Comparison of ENCODE assay signal across 8 cellular contexts in genomic region chr6:150813319-150813992, GRCh38. TPM values are rescaled to one million over a fixed set of nuclear protein-coding genes. Genes with fewer than 3 reads are reported as not detected.
DNase-seq lines count a peak whose midpoint lies in the region; ATAC-seq and TF ChIP-seq lines count a peak whose summit lies in the region.

No MANE protein-coding gene starts in this region.

- intact Hi-C loops in breast epithelium (cut with DNase I; ENCODE audit: low total_unique reads), result no loop called here

- H3K27me3 ChIP-seq in breast epithelium (no peaks in the 10 kb centered on the region), trophoblast cell (ENCODE audit: insufficient read depth, low read length) (no peaks in the 10 kb centered on the region)

- H3K4ac ChIP-seq in trophoblast cell (ENCODE audit: low read depth, low read length), result no peak overlapping the region

- H2BK5ac ChIP-seq in trophoblast cell (ENCODE audit: low read depth, low read length, poor library complexity), result no peak overlapping the region

- no peak overlapping the region for H4K8ac ChIP-seq in trophoblast cell (ENCODE audit: low read depth, low read length)

- H2BK120ac ChIP-seq in trophoblast cell (ENCODE audit: insufficient read depth, low read length, poor library complexity), result no peak overlapping the region

- TF ChIP-seq RAD21 in Ishikawa (IDR thresholded peaks at IDR 0.05; ENCODE audit: low read depth), result peak; percentile 19; the same call in 1 of the 2 replicates

- TF ChIP-seq EP300 in Ishikawa (IDR thresholded peaks at IDR 0.05; ENCODE audit: borderline replicate concordance), result peak; percentile 66

- no peak overlapping the region for H3K23ac ChIP-seq in trophoblast cell (ENCODE audit: low read length)

- no peak overlapping the region for H2AK5ac ChIP-seq in trophoblast cell (ENCODE audit: low read length)

- H3K4me3 ChIP-seq in breast epithelium (peak overlapping the region in 1 of 3 donors; percentile 2), trophoblast cell (ENCODE audit: low read depth, low read length) (no peak overlapping the region)

- DNase-seq in ELR (ENCODE audit: low read depth) (peak; percentile 42), breast epithelium (ENCODE audit: low spot score in 2 of 2) (peak in 1 of 2 donors; percentile 30), trophoblast cell (peak; percentile 76 to 95), left lobe of liver (ENCODE audit: low spot score) (no peak), NCI-H2196 treated with DMSO at 0.1 percent for 48 hours (lab: John Stamatoyannopoulos, UW; ENCODE audit: unreplicated experiment) (no peak), NCI-H1436 (lab: John Stamatoyannopoulos, UW) (no peak)

- no peak overlapping the region for H2AFZ ChIP-seq in trophoblast cell (ENCODE audit: insufficient read depth, low read length, poor library complexity)

- H3K4me1 ChIP-seq in breast epithelium (no peaks in the 10 kb centered on the region), trophoblast cell (ENCODE audit: control insufficient read depth in 1 of 2, insufficient read depth in 2 of 2, low read length in 2 of 2) (peaks cover 6 to 7% of the 10 kb centered on the region in 2 experiments)

- H3K4me2 ChIP-seq in trophoblast cell (ENCODE audit: low read length), result no peak overlapping the region

- H3K9me3 ChIP-seq in breast epithelium (no peaks in the 10 kb centered on the region), trophoblast cell (ENCODE audit: insufficient read depth, low read depth, low read length) (peaks cover 1% of the 10 kb centered on the region)

- H4K91ac ChIP-seq in trophoblast cell (ENCODE audit: low read depth, low read length), result no peak overlapping the region

- H3K79me2 ChIP-seq in trophoblast cell (ENCODE audit: control insufficient read depth, insufficient read depth, low read length, poor library complexity), result no peaks in the 10 kb centered on the region

- TF ChIP-seq CTCF in breast epithelium (IDR thresholded peaks at IDR 0.05), result no peak

- H3K9ac ChIP-seq in trophoblast cell (ENCODE audit: low read length), result no peak overlapping the region

- H3K27ac ChIP-seq in breast epithelium, result peak overlapping the region; percentile 57 to 82
- H3K27ac ChIP-seq in trophoblast cell (ENCODE audit: low read depth, low read length), result no peak overlapping the region

- H3K18ac ChIP-seq in trophoblast cell (ENCODE audit: low read length), result no peak overlapping the region

- H4K12ac ChIP-seq in trophoblast cell (ENCODE audit: low read depth, low read length), result no peak overlapping the region

- TF ChIP-seq POLR2A in breast epithelium (IDR thresholded peaks at IDR 0.05), result no peak

- H2BK12ac ChIP-seq in trophoblast cell (ENCODE audit: low read length), result no peak overlapping the region

- H3K36me3 ChIP-seq in breast epithelium (no peaks in the 10 kb centered on the region), trophoblast cell (ENCODE audit: control insufficient read depth in 1 of 2, insufficient read depth in 2 of 2, low read length in 2 of 2) (peaks cover 6 to 12% of the 10 kb centered on the region in 2 experiments)

- no peaks in the 10 kb centered on the region for H3K79me1 ChIP-seq in trophoblast cell (ENCODE audit: low read length)

- peak; percentile 54 for ATAC-seq in GM21423 (IDR thresholded peaks at IDR 0.05; ENCODE audit: unreplicated experiment)
- ATAC-seq in left lobe of liver, result no peak

- H3K14ac ChIP-seq in trophoblast cell (ENCODE audit: low read length), result no peak overlapping the region

- no CpG with 5 or more reads among the region's 9 CpGs for WGBS in trophoblast cell (ENCODE audit: extremely low coverage, insufficient coverage, insufficient read length)

TF ChIP-seq in Ishikawa, 13 proteins besides CTCF, POLR2A, EP300 and RAD21:
- TF ChIP-seq CEBPB (IDR thresholded peaks at IDR 0.05), result 0 out of 2 replicates have a peak, but pooled peaks have one; percentile 14
- TF ChIP-seq TCF12 (IDR thresholded peaks at IDR 0.05; ENCODE audit: low read depth), result peak; percentile 81
- peak; percentile 49; the same call in 1 of the 2 replicates for TF ChIP-seq EGR1 (IDR thresholded peaks at IDR 0.05)
- no peak for TF ChIP-seq REST (IDR thresholded peaks at IDR 0.05; ENCODE audit: low read depth)
- no peak for TF ChIP-seq ZBTB7A (IDR thresholded peaks at IDR 0.05; ENCODE audit: low read depth)
- TF ChIP-seq NFIC (IDR thresholded peaks at IDR 0.05), result peak; percentile 53
- peak; percentile 33; the same call in 1 of the 2 replicates for TF ChIP-seq CREB1 (IDR thresholded peaks at IDR 0.05; ENCODE audit: low read depth)
- no peak for TF ChIP-seq YY1 (IDR thresholded peaks at IDR 0.05; ENCODE audit: low read depth)
- no peak for TF ChIP-seq TAF1 (IDR thresholded peaks at IDR 0.05; ENCODE audit: low read depth)
- no peak for TF ChIP-seq USF1 (IDR thresholded peaks at IDR 0.05)
- 0 out of 2 replicates have a peak, but pooled peaks have one; percentile 33 for TF ChIP-seq MAX (IDR thresholded peaks at IDR 0.05)
- TF ChIP-seq TEAD4 (IDR thresholded peaks at IDR 0.05), result peak; percentile 56; the same call in 1 of the 2 replicates
- TF ChIP-seq FOXM1 (IDR thresholded peaks at IDR 0.05; ENCODE audit: borderline replicate concordance, low read depth), result no peak

RNA-seq across cellular contexts. Expression of gene MTHFD1L, which starts 52.0 kb away (rescaled TPM):
- total RNA-seq in breast epithelium (10 to 100 TPM in 2 of 3 donors, 1 to 10 TPM in 1; 3.5 to 15.1 (median 11.0) TPM), left lobe of liver (1.6 TPM)
- 61.3 and 64.0 TPM in 2 replicates for polyA plus RNA-seq in trophoblast cell (2013)

Comparison
In these comparisons a context has a peak if more than half of its experiments do, and no peak if none do; other contexts are left out.
1. DNase-seq: peak in ELR (single experiment) and trophoblast cell (2 of 2); none in left lobe of liver (single experiment), NCI-H2196 treated with DMSO at 0.1 percent for 48 hours (single experiment) and NCI-H1436 (single experiment).